12 cellular contexts compared by ENCODE assay signal in genomic region chr16:79845006-79845733, GRCh38.
A peak's percentile ranks its signal among the peaks of the same experiment; 100 is the strongest.
DNase-seq lines count a peak whose midpoint lies in the region; ATAC-seq and TF ChIP-seq lines count a peak whose summit lies in the region.
"Had no signal": no experiment of that assay in that cellular context is flagged by ENCODE, and none has a peak within 500 bp of the region (broad histone marks: within the 10 kb centered on the region; RNA-seq: fewer than 3 reads in every experiment).

No MANE protein-coding gene starts in this region.

- peaks cover 5% of the 10 kb centered on the region for H3K27me3 Mint-ChIP-seq in activated naive CD4-positive, alpha-beta T cell treated with anti-CD3 and anti-CD28 coated beads, Interleukin-2, amount 10 ng/mL, durations not matched to agents 7 days and 5 days
- H3K27me3 Mint-ChIP-seq in stimulated activated memory B cell treated with anti-CD40 and anti-IgM and Interleukin-4, amounts not matched to agents 10 μg/mL and 1 μg/mL and 100 μg/mL, for 72 hours, result peaks cover 11% of the 10 kb centered on the region

- H3K4me1 Mint-ChIP-seq in activated naive CD4-positive, alpha-beta T cell treated with anti-CD3 and anti-CD28 coated beads, Interleukin-2, amount 10 ng/mL, durations not matched to agents 7 days and 5 days, result peaks cover 27% of the 10 kb centered on the region
- peaks cover 5% of the 10 kb centered on the region for H3K4me1 Mint-ChIP-seq in stimulated activated memory B cell treated with anti-CD40 and anti-IgM and Interleukin-4, amounts not matched to agents 10 μg/mL and 1 μg/mL and 100 μg/mL, for 72 hours
- H3K4me1 Mint-ChIP-seq: central memory CD8-positive, alpha-beta T cell had no signal

- no peak overlapping the region for H3K4me3 ChIP-seq in BE2C (ENCODE audit: low read depth, low read length)
- H3K4me3 ChIP-seq: heart right ventricle had no signal

- H3K36me3 Mint-ChIP-seq in activated naive CD4-positive, alpha-beta T cell treated with anti-CD3 and anti-CD28 coated beads, Interleukin-2, amount 10 ng/mL, durations not matched to agents 7 days and 5 days, result no peaks in the 10 kb centered on the region
- no peaks in the 10 kb centered on the region for H3K36me3 Mint-ChIP-seq in stimulated activated memory B cell treated with anti-CD40 and anti-IgM and Interleukin-4, amounts not matched to agents 10 μg/mL and 1 μg/mL and 100 μg/mL, for 72 hours

- no peak overlapping the region for H3K4me3 Mint-ChIP-seq in activated naive CD4-positive, alpha-beta T cell treated with anti-CD3 and anti-CD28 coated beads, Interleukin-2, amount 10 ng/mL, durations not matched to agents 7 days and 5 days
- H3K4me3 Mint-ChIP-seq in stimulated activated memory B cell treated with anti-CD40 and anti-IgM and Interleukin-4, amounts not matched to agents 10 μg/mL and 1 μg/mL and 100 μg/mL, for 72 hours, result no peak overlapping the region
- H3K4me3 Mint-ChIP-seq: central memory CD8-positive, alpha-beta T cell had no signal

- H3K27me3 ChIP-seq in BE2C, result no peaks in the 10 kb centered on the region
- H3K27me3 ChIP-seq: heart right ventricle had no signal

- ATAC-seq in GM21737 (IDR thresholded peaks at IDR 0.05; ENCODE audit: unreplicated experiment), result peak; percentile 70
- peak; percentile 85 for ATAC-seq in HG03342 (IDR thresholded peaks at IDR 0.05; ENCODE audit: unreplicated experiment)
- ATAC-seq in stimulated activated memory B cell treated with anti-CD40 and anti-IgM and Interleukin-4, amounts not matched to agents 10 μg/mL and 1 μg/mL and 100 μg/mL, for 72 hours, result peak; percentile 52
- ATAC-seq: heart right ventricle, SK-N-SH treated with all-trans-retinoic acid at 6 μM for 48 hours had no signal

- H3K36me3 ChIP-seq in BE2C, result no peaks in the 10 kb centered on the region
- H3K36me3 ChIP-seq: heart right ventricle had no signal

- no peak for DNase-seq in activated naive CD4-positive, alpha-beta T cell treated with anti-CD3 and anti-CD28 coated beads, Interleukin-2, amount 10 ng/mL, durations not matched to agents 7 days and 5 days
- no peak for DNase-seq in activated naive CD4-positive, alpha-beta T cell (lab: John Stamatoyannopoulos, UW)
- no peak for DNase-seq in NCI-H1694 treated with DMSO at 0.1 percent for 48 hours (lab: John Stamatoyannopoulos, UW)
- no peak for DNase-seq in epidermal melanocyte (ENCODE audit: insufficient read length, low spot score)
- no peak for DNase-seq in BE2C
- DNase-seq: heart right ventricle; stimulated activated CD4-positive, alpha-beta T cell treated with anti-CD3 and anti-CD28 coated beads, Interleukin-12 subunit alpha, Interleukin-12 subunit beta, amount 100 ng/mL, for 4 hours had no signal

- H3K9me3 ChIP-seq in BE2C, result no peaks in the 10 kb centered on the region; the same call in 1 of the 2 replicates
- H3K9me3 ChIP-seq: heart right ventricle had no signal

- TF ChIP-seq CTCF in BE2C (IDR thresholded peaks at IDR 0.05; ENCODE audit: low read depth, low read length), result no peak

- H3K4me1 ChIP-seq in BE2C, result no peaks in the 10 kb centered on the region

- H3K27ac Mint-ChIP-seq in activated naive CD4-positive, alpha-beta T cell treated with anti-CD3 and anti-CD28 coated beads, Interleukin-2, amount 10 ng/mL, durations not matched to agents 7 days and 5 days, result peak overlapping the region; percentile 55
- H3K27ac Mint-ChIP-seq in stimulated activated memory B cell treated with anti-CD40 and anti-IgM and Interleukin-4, amounts not matched to agents 10 μg/mL and 1 μg/mL and 100 μg/mL, for 72 hours, result no peak overlapping the region

- no peaks in the 10 kb centered on the region for H3K9me3 Mint-ChIP-seq in activated naive CD4-positive, alpha-beta T cell treated with anti-CD3 and anti-CD28 coated beads, Interleukin-2, amount 10 ng/mL, durations not matched to agents 7 days and 5 days
- no peaks in the 10 kb centered on the region for H3K9me3 Mint-ChIP-seq in stimulated activated memory B cell treated with anti-CD40 and anti-IgM and Interleukin-4, amounts not matched to agents 10 μg/mL and 1 μg/mL and 100 μg/mL, for 72 hours
- H3K9me3 Mint-ChIP-seq: central memory CD8-positive, alpha-beta T cell had no signal

- CTCF ChIA-PET in activated naive CD4-positive, alpha-beta T cell treated with anti-CD3 and anti-CD28 coated beads, Interleukin-2, amount 10 ng/mL, durations not matched to agents 7 days and 5 days (lab: Charles Lee), result interaction anchor here (0.6 kb wide), 1 partner anchor 1054 kb away, joined by 3 read pairs; no protein-coding TSS in a partner anchor
